In genomic region chr6:1392813-1393640, GRCh38 we compare ENCODE assay signal across 12 cellular contexts. TPM values are rescaled to one million over a fixed set of nuclear protein-coding genes. Genes with fewer than 3 reads are reported as not detected.
DNase-seq lines count a peak whose midpoint lies in the region; TF ChIP-seq lines count a peak whose summit lies in the region.
"Had no signal": no experiment of that assay in that cellular context is flagged by ENCODE, and none has a peak within 500 bp of the region (broad histone marks: within the 10 kb centered on the region; RNA-seq: fewer than 3 reads in every experiment).

No MANE protein-coding gene starts in this region.

- no peak for TF ChIP-seq CTCF in epithelial cell of proximal tubule (conservative IDR thresholded peaks at IDR 0.05; ENCODE audit: low read depth, low read length)

- H3K9me3 ChIP-seq in mesodermal cell (ENCODE audit: control insufficient read depth, low read length) (no peaks in the 10 kb centered on the region), stomach smooth muscle (ENCODE audit: control insufficient read depth in 2 of 2, low read length in 2 of 2) (no peaks in the 10 kb centered on the region)

- H3K4me3 ChIP-seq in epithelial cell of proximal tubule (ENCODE audit: low read depth, low read length) (peak overlapping the region; percentile 23), mesodermal cell (ENCODE audit: extremely low read depth, insufficient read depth, low read length, poor library complexity, severe bottlenecking) (peak overlapping the region; percentile 41), stomach smooth muscle (ENCODE audit: low read length in 2 of 2) (peak overlapping the region; percentile 81 to 93)

- DNase-seq in activated CD8-positive, alpha-beta memory T cell treated with anti-CD3 and anti-CD28 coated beads, Interleukin-2, amount 50 U/mL, for 48 hours: peak; percentile 56
- DNase-seq in activated CD8-positive, alpha-beta memory T cell treated with anti-CD3 and anti-CD28 coated beads, Interleukin-2, amount 50 U/mL, for 4 hours: no peak
- DNase-seq in epithelial cell of proximal tubule (ENCODE audit: low read depth) (no peak), cerebellum (ENCODE audit: low spot score) (no peak), GDM1 (lab: John Stamatoyannopoulos, UW) (no peak), NCI-H1048 (lab: John Stamatoyannopoulos, UW) (no peak)
- DNase-seq: activated CD4-positive, CD25-positive, alpha-beta regulatory T cell; NCI-H748 treated with DMSO at 0.1 percent for 48 hours; SIG-M5 had no signal

- H3K36me3 ChIP-seq in mesodermal cell (ENCODE audit: control insufficient read depth, insufficient read depth, low read length) (peaks cover 4% of the 10 kb centered on the region), stomach smooth muscle (ENCODE audit: control insufficient read depth in 2 of 2, insufficient read depth in 2 of 2, low read length in 2 of 2) (peaks cover 0 to 9% of the 10 kb centered on the region in 2 donors)

- 6% methylated on average over 38 to 62 of the region's 74 CpGs for WGBS in mesodermal cell (ENCODE audit: insufficient coverage in 2 of 2), 2 experiments

- H3K27ac ChIP-seq in mesodermal cell (ENCODE audit: low read depth, low read length, severe bottlenecking): no peak overlapping the region
- peak overlapping the region; percentile 93 for H3K27ac ChIP-seq in stomach smooth muscle (ENCODE audit: low read length)

- H3K9ac ChIP-seq in stomach smooth muscle (ENCODE audit: low read length in 2 of 2): peak overlapping the region; percentile 77 to 89

- peaks cover 0 to 4% of the 10 kb centered on the region in 2 donors for H3K27me3 ChIP-seq in stomach smooth muscle (ENCODE audit: control insufficient read depth in 1 of 2, insufficient read depth in 2 of 2, low read length in 2 of 2)

- H3K4me1 ChIP-seq in mesodermal cell (ENCODE audit: control insufficient read depth, insufficient read depth, low read length, poor library complexity, severe bottlenecking) (peaks cover 49% of the 10 kb centered on the region), stomach smooth muscle (ENCODE audit: control insufficient read depth, insufficient read depth, low read length) (peaks cover 35% of the 10 kb centered on the region)

RNA-seq across cellular contexts. Expression of gene FOXF2, which starts 3.7 kb away (rescaled TPM):
- total RNA-seq in epithelial cell of proximal tubule (not detected in 2 replicates), cerebellum (2.4 TPM)
- 3.4 TPM for polyA plus RNA-seq in mesodermal cell (2013, experiment 1 of 2)
- polyA plus RNA-seq in mesodermal cell (2013, experiment 2 of 2): 3.6 TPM
- total RNA-seq: HT-29 had no signal

Comparison
In these comparisons a context has a peak if more than half of its experiments do, and no peak if none do; other contexts are left out.
1. H3K4me3 ChIP-seq: peak in every context shown above with its lines; median percentile 87 in stomach smooth muscle; 41 in mesodermal cell; 23 in epithelial cell of proximal tubule.